Comparison of ENCODE assay signal across 27 cellular contexts in the genomic region with DNA sequence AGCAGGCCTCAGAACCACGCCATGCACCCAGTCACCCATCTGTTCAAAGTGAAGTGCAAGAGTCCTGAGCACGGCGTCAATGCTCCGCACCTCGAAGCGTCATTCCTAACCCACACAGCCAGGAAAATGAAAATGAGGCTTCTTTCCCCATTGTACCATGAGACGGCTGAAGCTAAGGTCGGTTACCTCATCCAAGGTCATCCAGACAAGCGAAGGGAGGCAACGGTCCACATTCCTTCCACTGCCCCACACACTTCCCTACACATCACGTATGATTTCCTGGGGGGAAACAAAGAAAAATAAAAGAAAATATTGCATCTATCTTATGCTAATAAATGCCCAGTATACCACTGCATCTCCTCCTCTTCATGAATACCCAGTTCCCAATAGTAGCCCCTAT.
"Had no signal": no experiment of that assay in that cellular context is flagged by ENCODE, and none has a peak within 500 bp of the region (broad histone marks: within the 10 kb centered on the region; RNA-seq: fewer than 3 reads in every experiment).

No MANE protein-coding gene starts in this region.

- H3K4me3 ChIP-seq: colonic mucosa, esophagus squamous epithelium, gastrocnemius medialis, heart right ventricle, left lung, lower lobe of right lung, mucosa of descending colon had no signal

- H3K4me1 ChIP-seq: colonic mucosa, esophagus squamous epithelium, gastrocnemius medialis, heart right ventricle, left lung, lower lobe of right lung had no signal

- H3K9me3 ChIP-seq: colonic mucosa, esophagus squamous epithelium, gastrocnemius medialis, heart right ventricle, left lung, lower lobe of right lung, mucosa of descending colon had no signal

- DNase-seq: colonic mucosa; cortex of kidney; effector CD8-positive, alpha-beta T cell; effector memory CD8-positive, alpha-beta T cell; erythroblast; esophagus squamous epithelium; foreskin fibroblast; foreskin melanocyte; gastrocnemius medialis; glutamatergic neuron; heart right ventricle; hippocampal formation; left cardiac atrium; left lung; left ventricle myocardium superior; lower lobe of right lung; mammary epithelial cell; mesendoderm; mucosa of descending colon had no signal

- ATAC-seq: effector memory CD8-positive, alpha-beta T cell; esophagus mucosa; gastrocnemius medialis; heart right ventricle; left lung; left ventricle myocardium superior; lower lobe of right lung; mucosa of descending colon had no signal

- H3K27ac Mint-ChIP-seq: dendritic cell treated with granulocyte-macrophage colony-stimulating factor and Interleukin-4, amounts not matched to agents 40 ng/mL and 50 ng/mL, for 4 days; effector memory CD8-positive, alpha-beta T cell; endodermal cell; memory B cell had no signal

- FAIRE-seq: endometrium, islet of Langerhans, keratinocyte had no signal

- H3K36me3 Mint-ChIP-seq: memory B cell had no signal

- H3K4me1 Mint-ChIP-seq: memory B cell had no signal

- H3K27me3 Mint-ChIP-seq: dendritic cell treated with granulocyte-macrophage colony-stimulating factor and Interleukin-4, amounts not matched to agents 40 ng/mL and 50 ng/mL, for 4 days had no signal

- H3K4me3 Mint-ChIP-seq: dendritic cell treated with granulocyte-macrophage colony-stimulating factor and Interleukin-4, amounts not matched to agents 40 ng/mL and 50 ng/mL, for 4 days; effector memory CD8-positive, alpha-beta T cell; endodermal cell; memory B cell had no signal

- H3K27me3 ChIP-seq: colonic mucosa, esophagus squamous epithelium, gastrocnemius medialis, left lung had no signal

- H3K36me3 ChIP-seq: colonic mucosa, esophagus squamous epithelium, gastrocnemius medialis, heart right ventricle, left lung, lower lobe of right lung had no signal

- H3K9me3 Mint-ChIP-seq: dendritic cell treated with granulocyte-macrophage colony-stimulating factor and Interleukin-4, amounts not matched to agents 40 ng/mL and 50 ng/mL, for 4 days; effector memory CD8-positive, alpha-beta T cell; endodermal cell; memory B cell had no signal

- H3K27ac ChIP-seq: colonic mucosa, epithelial cell of prostate, esophagus squamous epithelium, gastrocnemius medialis, heart right ventricle, left lung, lower lobe of right lung had no signal
